In the genomic region with DNA sequence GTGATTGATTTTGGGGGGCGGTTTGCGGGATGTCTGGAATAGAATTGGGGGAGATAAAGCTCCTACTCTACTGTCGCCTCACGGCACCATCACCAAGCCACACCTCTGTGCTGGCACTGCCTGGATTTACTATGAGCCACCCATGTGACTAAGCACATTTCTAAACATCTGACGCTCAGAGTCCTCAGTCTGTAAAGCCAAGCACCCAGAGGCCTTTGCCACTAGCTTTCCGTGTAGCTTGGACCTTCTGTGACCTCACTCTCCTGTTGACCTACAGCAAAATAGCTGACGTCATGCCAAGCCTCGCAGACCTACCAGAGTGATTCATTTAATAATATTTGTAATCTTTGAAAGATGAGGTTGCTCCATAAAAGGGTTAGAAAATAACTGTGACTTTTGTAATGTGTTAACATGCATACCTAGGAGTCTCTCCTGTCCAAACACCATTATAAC, we compare ENCODE assay signal across 12 cellular contexts. TPM values are rescaled to one million over a fixed set of nuclear protein-coding genes. Genes with fewer than 3 reads are reported as not detected.
DNase-seq lines count a peak whose midpoint lies in the region; ATAC-seq and TF ChIP-seq lines count a peak whose summit lies in the region.
"Had no signal": no experiment of that assay in that cellular context is flagged by ENCODE, and none has a peak within 500 bp of the region (broad histone marks: within the 10 kb centered on the region; RNA-seq: fewer than 3 reads in every experiment).

No MANE protein-coding gene starts in this region.

- H3K27me3 ChIP-seq in sigmoid colon: no peaks in the 10 kb centered on the region
- H3K27me3 ChIP-seq in transverse colon: no peaks in the 10 kb centered on the region
- H3K27me3 ChIP-seq: neutrophil had no signal

- intact Hi-C loops in sigmoid colon (cut with DNase I): no loop called here
- intact Hi-C loops in transverse colon (cut with DNase I; ENCODE audit: low total_unique reads): no loop called here

- H3K27ac Mint-ChIP-seq in glutamatergic neuron (ENCODE audit: unreplicated experiment): no peak overlapping the region
- H3K27ac Mint-ChIP-seq: activated naive CD8-positive, alpha-beta T cell treated with anti-CD3 and anti-CD28 coated beads, Interleukin-2, amount 10 ng/mL, durations not matched to agents 7 days and 5 days; WTC11 had no signal

- TF ChIP-seq EP300 in sigmoid colon (IDR thresholded peaks at IDR 0.05): no peak
- no peak for TF ChIP-seq EP300 in transverse colon (IDR thresholded peaks at IDR 0.05; ENCODE audit: low read depth)

- no peaks in the 10 kb centered on the region for H3K9me3 Mint-ChIP-seq in glutamatergic neuron (ENCODE audit: unreplicated experiment)
- H3K9me3 Mint-ChIP-seq: WTC11 had no signal

- H3K4me1 Mint-ChIP-seq in glutamatergic neuron (ENCODE audit: low read depth, unreplicated experiment): peaks cover 17% of the 10 kb centered on the region
- H3K4me1 Mint-ChIP-seq: activated naive CD8-positive, alpha-beta T cell treated with anti-CD3 and anti-CD28 coated beads, Interleukin-2, amount 10 ng/mL, durations not matched to agents 7 days and 5 days had no signal

- H3K4me3 Mint-ChIP-seq in glutamatergic neuron (ENCODE audit: unreplicated experiment): no peak overlapping the region
- H3K4me3 Mint-ChIP-seq: activated naive CD8-positive, alpha-beta T cell treated with anti-CD3 and anti-CD28 coated beads, Interleukin-2, amount 10 ng/mL, durations not matched to agents 7 days and 5 days; WTC11 had no signal

- H3K36me3 Mint-ChIP-seq in glutamatergic neuron (ENCODE audit: unreplicated experiment): no peaks in the 10 kb centered on the region
- H3K36me3 Mint-ChIP-seq: activated naive CD8-positive, alpha-beta T cell treated with anti-CD3 and anti-CD28 coated beads, Interleukin-2, amount 10 ng/mL, durations not matched to agents 7 days and 5 days; WTC11 had no signal

- H3K27me3 Mint-ChIP-seq in glutamatergic neuron (ENCODE audit: unreplicated experiment): no peaks in the 10 kb centered on the region
- H3K27me3 Mint-ChIP-seq: activated naive CD8-positive, alpha-beta T cell treated with anti-CD3 and anti-CD28 coated beads, Interleukin-2, amount 10 ng/mL, durations not matched to agents 7 days and 5 days had no signal

- no peak overlapping the region for H3K4me3 ChIP-seq in sigmoid colon
- no peak overlapping the region for H3K4me3 ChIP-seq in transverse colon

- 72 to 79% methylated on average over 8 of the region's 8 CpGs for WGBS in sigmoid colon, 2 donors
- WGBS in transverse colon (ENCODE audit: low coverage in 1 of 2), 2 donors: 47 to 75% methylated on average over 5 to 8 of the region's 8 CpGs

- in situ Hi-C loops in transverse colon (cut with MboI; ENCODE audit: low pct_ligation_motif_present in 1 of 4, low pct_unique_long_range_greater_than_20kb in 1 of 4, low sequenced_read_pairs in 3 of 4): no loop called here

- TF ChIP-seq CTCF in sigmoid colon (IDR thresholded peaks at IDR 0.05) (no peak), glutamatergic neuron (IDR thresholded peaks at IDR 0.05; ENCODE audit: partially characterized antibody, unreplicated experiment) (no peak), transverse colon (IDR thresholded peaks at IDR 0.05) (no peak)

- no peak for ATAC-seq in GM19328 (IDR thresholded peaks at IDR 0.05; ENCODE audit: unreplicated experiment)
- ATAC-seq: WTC11 had no signal

- TF ChIP-seq POLR2A in sigmoid colon (IDR thresholded peaks at IDR 0.05) (no peak), transverse colon (IDR thresholded peaks at IDR 0.05) (no peak)

- peaks cover 0 to 10% (median 6%) of the 10 kb centered on the region in 4 donors for H3K4me1 ChIP-seq in sigmoid colon
- no peaks in the 10 kb centered on the region for H3K4me1 ChIP-seq in transverse colon

- peak; percentile 43 for DNase-seq in GM03348 (ENCODE audit: low spot score)
- peak; percentile 29 for DNase-seq in SHP77 treated with DMSO at 0.1 percent for 48 hours (lab: John Stamatoyannopoulos, UW)
- peak; percentile 55 for DNase-seq in fibroblast of the conjunctiva (ENCODE audit: low read depth)
- peak; percentile 75 for DNase-seq in sigmoid colon
- no peak for DNase-seq in glutamatergic neuron
- DNase-seq in NCI-H526 (lab: John Stamatoyannopoulos, UW): no peak
- no peak for DNase-seq in transverse colon
- DNase-seq: activated naive CD8-positive, alpha-beta T cell treated with anti-CD3 and anti-CD28 coated beads, Interleukin-2, amount 10 ng/mL, durations not matched to agents 7 days and 5 days; Kasumi-1 had no signal

- H3K36me3 ChIP-seq in sigmoid colon: no peaks in the 10 kb centered on the region
- no peaks in the 10 kb centered on the region for H3K36me3 ChIP-seq in transverse colon
- H3K36me3 ChIP-seq: neutrophil had no signal

- H3K9me3 ChIP-seq in sigmoid colon: no peaks in the 10 kb centered on the region
- H3K9me3 ChIP-seq in transverse colon: no peaks in the 10 kb centered on the region
- H3K9me3 ChIP-seq: neutrophil had no signal

- peak overlapping the region; percentile 43 to 74 (median 54) for H3K27ac ChIP-seq in sigmoid colon
- peak overlapping the region in 2 of 4 donors; percentile 32 to 61 for H3K27ac ChIP-seq in transverse colon
- H3K27ac ChIP-seq: neutrophil had no signal

RNA-seq across cellular contexts. Expression of gene MYOCD, which starts 38.5 kb away (rescaled TPM):
- 100 to 1,000 TPM; 108 to 168 (median 120) TPM for total RNA-seq in sigmoid colon
- 1 to 10 TPM in 1 of 3 donors, under 1 TPM in 2; 0.46 to 5.9 (median 0.60) TPM for polyA plus RNA-seq in sigmoid colon
- total RNA-seq in glutamatergic neuron (ENCODE audit: unreplicated experiment): not detected
- total RNA-seq in transverse colon: 10 to 100 TPM; 15.9 to 59.1 (median 35.0) TPM
- total RNA-seq: activated naive CD8-positive, alpha-beta T cell treated with anti-CD3 and anti-CD28 coated beads, Interleukin-2, amount 10 ng/mL, durations not matched to agents 7 days and 5 days had no signal

Comparison
In these comparisons a context has a peak if more than half of its experiments do, and no peak if none do; other contexts are left out.
1. DNase-seq: peak in GM03348 (single experiment), SHP77 treated with DMSO at 0.1 percent for 48 hours (single experiment), fibroblast of the conjunctiva (single experiment) and sigmoid colon (single experiment); none in glutamatergic neuron (single experiment), NCI-H526 (0 of 2) and transverse colon (single experiment).
2. RNA of gene MYOCD, which starts 38.5 kb away (total RNA-seq): 108 to 168 TPM in sigmoid colon and 15.9 to 59.1 TPM in transverse colon; not detected in glutamatergic neuron (single experiment); every median in the first group is over 10 times any median in the second.